Comparison of ENCODE assay signal across 12 cellular contexts in the genomic region with DNA sequence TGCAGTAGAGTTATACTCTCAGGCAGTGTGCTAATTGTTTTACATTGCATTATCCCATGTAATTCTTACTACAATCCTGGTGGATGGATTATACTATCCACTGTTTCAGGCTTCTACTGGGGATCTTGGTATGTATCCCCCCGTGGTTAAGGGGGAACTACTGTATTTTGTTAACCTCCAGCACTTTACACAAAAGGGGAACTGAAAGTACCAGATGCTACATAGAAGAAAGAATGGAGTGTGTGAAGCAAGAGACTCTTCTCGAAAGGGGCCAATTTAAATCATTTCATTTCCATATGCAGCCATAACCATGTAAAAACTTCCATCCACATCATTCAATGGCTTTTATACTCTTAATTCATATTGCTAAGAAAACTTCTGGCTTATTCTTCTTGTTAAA.
A peak's percentile ranks its signal among the peaks of the same experiment; 100 is the strongest.
DNase-seq lines count a peak whose midpoint lies in the region; ATAC-seq and TF ChIP-seq lines count a peak whose summit lies in the region.
"Had no signal": no experiment of that assay in that cellular context is flagged by ENCODE, and none has a peak within 500 bp of the region (broad histone marks: within the 10 kb centered on the region; RNA-seq: fewer than 3 reads in every experiment).

No MANE protein-coding gene starts in this region.

- no peak overlapping the region for H2AFZ ChIP-seq in smooth muscle cell (ENCODE audit: low read depth)

- H3K27ac ChIP-seq in smooth muscle cell (ENCODE audit: low read depth) (no peak overlapping the region), SJCRH30 (no peak overlapping the region)
- H3K27ac ChIP-seq: upper lobe of left lung, VCaP had no signal

- ATAC-seq in GM18498 (IDR thresholded peaks at IDR 0.05; ENCODE audit: unreplicated experiment) (peak; percentile 97), GM21515 (IDR thresholded peaks at IDR 0.05; ENCODE audit: unreplicated experiment) (peak; percentile 96), HG03354 (IDR thresholded peaks at IDR 0.05; ENCODE audit: poor library complexity, severe bottlenecking, unreplicated experiment) (peak; percentile 93), WTC11 (peak; percentile 56)
- ATAC-seq: K562 had no signal

- peaks cover 32% of the 10 kb centered on the region for H3K4me1 Mint-ChIP-seq in WTC11

- H3K4me3 Mint-ChIP-seq in WTC11, result no peak overlapping the region

- H3K79me2 ChIP-seq in smooth muscle cell (ENCODE audit: low read depth), result no peaks in the 10 kb centered on the region

- H3K9me3 ChIP-seq in smooth muscle cell (replicated peaks; ENCODE audit: low read depth) (no peaks in the 10 kb centered on the region), SJCRH30 (replicated peaks) (no peaks in the 10 kb centered on the region)
- H3K9me3 ChIP-seq: upper lobe of left lung had no signal

- H3K36me3 Mint-ChIP-seq in WTC11, result peaks cover 3% of the 10 kb centered on the region; the same call in 1 of the 2 replicates

- H3K9me3 Mint-ChIP-seq in WTC11, result no peaks in the 10 kb centered on the region

- H3K4me2 ChIP-seq in smooth muscle cell, result no peak overlapping the region

- no peaks in the 10 kb centered on the region for H3K4me1 ChIP-seq in smooth muscle cell (ENCODE audit: low read depth)
- H3K4me1 ChIP-seq in SJCRH30, result no peaks in the 10 kb centered on the region

- POLR2A ChIA-PET in WTC11 (lab: Charles Lee), result no interaction called here

- no peak overlapping the region for H3K27ac Mint-ChIP-seq in WTC11

- CTCF ChIA-PET in WTC11 (lab: Charles Lee), result no interaction called here

- DNase-seq in WTC11 (ENCODE audit: low spot score), result no peak
- no peak for DNase-seq in smooth muscle cell (lab: John Stamatoyannopoulos, UW; ENCODE audit: unreplicated experiment)
- DNase-seq in SJCRH30, result no peak
- no peak for DNase-seq in NK-92 treated with Interleukin-12 subunit alpha and Interleukin-12 subunit beta, amount 100 ng/mL, for 24 hours (lab: John Stamatoyannopoulos, UW)
- no peak for DNase-seq in NCI-H2107 treated with DMSO at 0.1 percent for 48 hours (lab: John Stamatoyannopoulos, UW; ENCODE audit: unreplicated experiment)
- DNase-seq: DND-41, upper lobe of left lung had no signal

- H3K27me3 Mint-ChIP-seq in WTC11 (ENCODE audit: low read depth), result no peaks in the 10 kb centered on the region

- TF ChIP-seq CTCF in WTC11 (IDR thresholded peaks at IDR 0.05) (no peak), smooth muscle cell (IDR thresholded peaks at IDR 0.05; ENCODE audit: borderline replicate concordance, insufficient read depth, poor library complexity, severe bottlenecking) (no peak)

- H3K4me3 ChIP-seq in smooth muscle cell (no peak overlapping the region), SJCRH30 (no peak overlapping the region)
- H3K4me3 ChIP-seq: K562, upper lobe of left lung had no signal

- H3K27me3 ChIP-seq in smooth muscle cell (ENCODE audit: low read depth) (no peaks in the 10 kb centered on the region), SJCRH30 (no peaks in the 10 kb centered on the region)
- H3K27me3 ChIP-seq: upper lobe of left lung had no signal

- 93% methylated on average over 2 of the region's 2 CpGs for WGBS in smooth muscle cell (ENCODE audit: low lambda C conversion rate)

- no peaks in the 10 kb centered on the region for H3K36me3 ChIP-seq in smooth muscle cell (ENCODE audit: low read depth)
- H3K36me3 ChIP-seq in SJCRH30, result no peaks in the 10 kb centered on the region; the same call in 1 of the 2 replicates
- H3K36me3 ChIP-seq: upper lobe of left lung had no signal

- H3F3A ChIP-seq in smooth muscle cell (ENCODE audit: low read depth), result no peaks in the 10 kb centered on the region

- no peaks in the 10 kb centered on the region for H4K20me1 ChIP-seq in smooth muscle cell (ENCODE audit: low read depth)

- no peak overlapping the region for H3K9ac ChIP-seq in smooth muscle cell (ENCODE audit: low read depth)

TF ChIP-seq in WTC11, 78 proteins besides CTCF, POLR2A, EP300 and RAD21 (continues in another document):
- TF ChIP-seq MXD4 (CRISPR knock-in tag; IDR thresholded peaks at IDR 0.05; ENCODE audit: borderline replicate concordance), result no peak
- TF ChIP-seq SP1 (CRISPR knock-in tag; conservative IDR thresholded peaks at IDR 0.05), result no peak
- TF ChIP-seq, protein P1, sequence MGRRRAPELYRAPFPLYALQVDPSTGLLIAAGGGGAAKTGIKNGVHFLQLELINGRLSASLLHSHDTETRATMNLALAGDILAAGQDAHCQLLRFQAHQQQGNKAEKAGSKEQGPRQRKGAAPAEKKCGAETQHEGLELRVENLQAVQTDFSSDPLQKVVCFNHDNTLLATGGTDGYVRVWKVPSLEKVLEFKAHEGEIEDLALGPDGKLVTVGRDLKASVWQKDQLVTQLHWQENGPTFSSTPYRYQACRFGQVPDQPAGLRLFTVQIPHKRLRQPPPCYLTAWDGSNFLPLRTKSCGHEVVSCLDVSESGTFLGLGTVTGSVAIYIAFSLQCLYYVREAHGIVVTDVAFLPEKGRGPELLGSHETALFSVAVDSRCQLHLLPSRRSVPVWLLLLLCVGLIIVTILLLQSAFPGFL (CRISPR knock-in tag; IDR thresholded peaks at IDR 0.05; ENCODE audit: borderline replicate concordance), result no peak
- TF ChIP-seq RELA (CRISPR knock-in tag; IDR thresholded peaks at IDR 0.05; ENCODE audit: borderline replicate concordance), result no peak
- no peak for TF ChIP-seq ZNF512 (CRISPR knock-in tag; IDR thresholded peaks at IDR 0.05; ENCODE audit: borderline replicate concordance)
- TF ChIP-seq AFF4 (CRISPR knock-in tag; IDR thresholded peaks at IDR 0.05; ENCODE audit: borderline replicate concordance), result no peak
- TF ChIP-seq ATF6 (CRISPR knock-in tag; IDR thresholded peaks at IDR 0.05), result no peak
- no peak for TF ChIP-seq ZNF121 (CRISPR knock-in tag; IDR thresholded peaks at IDR 0.05)
- no peak for TF ChIP-seq NFE2L1 (CRISPR knock-in tag; IDR thresholded peaks at IDR 0.05)
